In the genomic region with DNA sequence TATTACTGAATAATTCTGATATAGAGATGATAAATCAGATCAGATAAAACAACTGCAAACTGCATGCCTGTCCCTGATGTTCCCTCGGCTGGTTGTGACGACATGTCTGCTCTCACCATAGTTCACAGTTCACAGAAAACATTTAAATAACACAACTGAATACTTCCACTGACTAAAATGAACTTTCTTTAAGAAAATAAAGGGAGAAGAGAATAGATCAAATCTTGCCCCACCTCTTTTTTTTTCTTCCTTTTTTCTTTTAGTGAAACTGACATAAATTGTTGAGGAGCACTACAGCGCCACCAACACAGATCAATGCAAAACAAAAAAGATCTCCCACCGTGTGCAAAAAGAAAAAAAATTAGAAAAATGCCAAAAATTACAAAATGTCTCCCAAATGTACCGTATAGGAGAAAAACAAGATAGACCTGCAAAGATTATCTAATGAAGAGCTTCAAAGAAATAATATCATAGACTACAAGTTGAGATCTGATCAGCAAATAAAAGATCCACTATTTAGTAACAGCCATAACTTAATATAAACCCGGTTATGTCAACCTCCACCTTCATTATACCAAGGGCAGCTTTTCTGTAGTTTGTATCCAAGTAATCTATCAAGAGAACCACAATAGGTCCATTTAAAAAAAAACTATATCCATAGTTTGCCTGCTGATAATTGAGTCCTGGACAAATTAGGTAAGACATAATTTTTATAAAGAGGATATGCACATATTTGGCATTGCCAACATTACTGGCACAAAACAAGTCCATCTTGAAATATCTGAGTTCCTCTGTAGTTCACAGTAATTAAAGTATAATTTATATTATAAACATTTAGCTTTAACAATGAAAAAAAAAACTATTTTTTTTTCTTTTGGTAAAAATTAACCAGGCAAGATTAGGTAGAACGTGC, we compare ENCODE assay signal across 8 cellular contexts. TPM values are rescaled to one million over a fixed set of nuclear protein-coding genes. Genes with fewer than 3 reads are reported as not detected.
DNase-seq lines count a peak whose midpoint lies in the region; ATAC-seq, FAIRE-seq and TF ChIP-seq lines count a peak whose summit lies in the region.

No MANE protein-coding gene starts in this region.

- DNase-seq in NCI-H2107 treated with DMSO at 0.1 percent for 48 hours (lab: John Stamatoyannopoulos, UW; ENCODE audit: unreplicated experiment): peak; percentile 64
- no peak for DNase-seq in NCI-H2107 (lab: John Stamatoyannopoulos, UW)
- peak; percentile 49 for DNase-seq in NCI-H146 (lab: John Stamatoyannopoulos, UW)
- DNase-seq in activated CD4-positive, alpha-beta T cell treated with anti-CD3 and anti-CD28 coated beads, Interleukin-2, amount 50 U/mL, for 1 hour: peak; percentile 34
- DNase-seq in frontal cortex (ENCODE audit: low spot score in 2 of 2): no peak
- no peak for DNase-seq in osteocyte (ENCODE audit: extremely low spot score, unreplicated experiment)
- DNase-seq in NCI-H2196 (lab: John Stamatoyannopoulos, UW; ENCODE audit: unreplicated experiment): no peak

- no peak overlapping the region for H3K27ac Mint-ChIP-seq in osteocyte (ENCODE audit: unreplicated experiment)

- H3K27me3 Mint-ChIP-seq in osteocyte (ENCODE audit: unreplicated experiment): no peaks in the 10 kb centered on the region

- no peak overlapping the region for H3K4me3 Mint-ChIP-seq in osteocyte (ENCODE audit: unreplicated experiment)

- peak; percentile 54 for TF ChIP-seq CTCF in osteocyte (IDR thresholded peaks at IDR 0.05)

- FAIRE-seq in frontal cortex (lab: Jason Lieb, UNC): peak; percentile 53

- no peaks in the 10 kb centered on the region for H3K36me3 Mint-ChIP-seq in osteocyte (ENCODE audit: unreplicated experiment)

- H3K9me3 Mint-ChIP-seq in osteocyte (ENCODE audit: unreplicated experiment): peaks cover 5% of the 10 kb centered on the region

- peaks cover 23% of the 10 kb centered on the region for H3K4me1 Mint-ChIP-seq in osteocyte (ENCODE audit: unreplicated experiment)

- ATAC-seq in GM21529 (IDR thresholded peaks at IDR 0.05; ENCODE audit: unreplicated experiment): peak; percentile 37

RNA-seq across cellular contexts. Expression of a gene that starts 30.8 kb away (rescaled TPM):
- 94.2 TPM for total RNA-seq in frontal cortex
- 35.5 and 37.8 TPM in 2 replicates for total RNA-seq in osteocyte

Comparison
In these comparisons a context has a peak if more than half of its experiments do, and no peak if none do; other contexts are left out.
1. DNase-seq: peak in NCI-H2107 treated with DMSO at 0.1 percent for 48 hours (single experiment), NCI-H146 (single experiment) and activated CD4-positive, alpha-beta T cell treated with anti-CD3 and anti-CD28 coated beads, Interleukin-2, amount 50 U/mL, for 1 hour (single experiment); none in NCI-H2107 (single experiment), frontal cortex (0 of 2), osteocyte (single experiment) and NCI-H2196 (single experiment).